ENCODE assay signal across 9 cellular contexts in the genomic region with DNA sequence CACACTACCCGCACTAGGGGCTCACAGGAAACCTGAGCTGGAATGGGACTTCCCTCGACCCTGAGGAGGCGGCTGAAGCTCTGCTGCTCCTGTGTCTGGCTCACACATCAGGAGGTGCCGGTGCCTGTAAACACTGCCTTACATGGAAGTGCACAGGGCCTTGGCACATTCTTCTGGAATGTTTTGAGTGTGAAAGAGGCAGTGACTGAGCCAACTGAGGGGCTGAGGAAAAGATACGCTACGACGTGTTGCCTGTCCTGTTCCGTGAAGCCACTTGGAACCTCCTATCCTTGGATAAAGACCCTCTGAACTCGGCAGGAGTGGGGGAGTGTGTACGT. TPM values are rescaled to one million over a fixed set of nuclear protein-coding genes. Genes with fewer than 3 reads are reported as not detected.
A peak's percentile ranks its signal among the peaks of the same experiment; 100 is the strongest.
DNase-seq lines count a peak whose midpoint lies in the region; ATAC-seq and TF ChIP-seq lines count a peak whose summit lies in the region.
"Had no signal": no experiment of that assay in that cellular context is flagged by ENCODE, and none has a peak within 500 bp of the region (broad histone marks: within the 10 kb centered on the region; RNA-seq: fewer than 3 reads in every experiment).

No MANE protein-coding gene starts in this region.

- CTCF ChIA-PET in RWPE1 (lab: Yijun Ruan, JAX): interaction anchor here (0.6 to 1.5 kb wide), 3 partner anchors 86 to 170 kb away, joined by 3 to 8 read pairs (median 7); no protein-coding TSS in a partner anchor

- POLR2A ChIA-PET in RWPE1 (lab: Yijun Ruan, JAX; ENCODE audit: low non-redundant PET): no interaction called here

- DNase-seq in RWPE1 (ENCODE audit: low spot score): no peak
- peak; percentile 75 for DNase-seq in choroid plexus epithelial cell (ENCODE audit: low read depth)
- DNase-seq in mucosa of descending colon: no peak
- DNase-seq in tibial artery: peak in 1 of 2 donors; percentile 79
- DNase-seq in NCI-H2081 (lab: John Stamatoyannopoulos, UW): no peak
- DNase-seq in COLO668 (lab: John Stamatoyannopoulos, UW; ENCODE audit: unreplicated experiment): no peak
- no peak for DNase-seq in stimulated activated CD4-positive, alpha-beta T cell treated with anti-CD3 and anti-CD28 coated beads, Interleukin-2, amount 100 ng/mL, for 24 hours
- DNase-seq in NCI-H128 (lab: John Stamatoyannopoulos, UW; ENCODE audit: unreplicated experiment): no peak

- H3K27ac ChIP-seq in RWPE1 (peak overlapping the region; percentile 96), tibial artery (peak overlapping the region; percentile 78 to 95)
- H3K27ac ChIP-seq: parathyroid adenoma had no signal

- TF ChIP-seq CTCF in RWPE1 (conservative IDR thresholded peaks at IDR 0.05; ENCODE audit: low read depth) (no peak), choroid plexus epithelial cell (conservative IDR thresholded peaks at IDR 0.05; ENCODE audit: low read depth, low read length) (no peak), mucosa of descending colon (IDR thresholded peaks at IDR 0.05) (no peak), tibial artery (IDR thresholded peaks at IDR 0.05) (no peak)

- H3K9me3 ChIP-seq in mucosa of descending colon: no peaks in the 10 kb centered on the region
- no peaks in the 10 kb centered on the region for H3K9me3 ChIP-seq in tibial artery

- H3K4me3 ChIP-seq in choroid plexus epithelial cell (ENCODE audit: low read depth, low read length): no peak overlapping the region
- H3K4me3 ChIP-seq in mucosa of descending colon: no peak overlapping the region
- H3K4me3 ChIP-seq in tibial artery: peak overlapping the region; percentile 42 to 44

- H3K27me3 ChIP-seq in tibial artery: no peaks in the 10 kb centered on the region

- intact Hi-C loops in mucosa of descending colon (cut with DNase I, micrococcal nuclease): loop anchor here (5.0 to 10.0 kb wide), 3 partner anchors 86 to 169 kb away; a partner anchor contains a TSS
- intact Hi-C loops in tibial artery (cut with DNase I; ENCODE audit: low total_unique reads): loop anchor here (5.0 kb wide), 1 partner anchor 169 kb away; no protein-coding TSS in a partner anchor

- H3K36me3 ChIP-seq in mucosa of descending colon (ENCODE audit: low read depth) (peaks cover 4% of the 10 kb centered on the region), tibial artery (peaks cover 13 to 51% (median 22%) of the 10 kb centered on the region in 3 donors)

- H3K4me1 ChIP-seq in mucosa of descending colon (ENCODE audit: low read depth) (peaks cover 11% of the 10 kb centered on the region), tibial artery (peaks cover 0 to 90% (median 54%) of the 10 kb centered on the region in 4 donors)

- peak; percentile 6 for ATAC-seq in mucosa of descending colon

RNA-seq across cellular contexts. Expression of a gene that starts 10.5 kb away (rescaled TPM):
- total RNA-seq in mucosa of descending colon: 100 to 1,000 TPM in 1 of 3 donors, 10 to 100 TPM in 2; 73.2 to 101 (median 95.8) TPM

RNA-seq across cellular contexts. Expression of a gene that starts 35.9 kb away (rescaled TPM):
- total RNA-seq in mucosa of descending colon: 1 to 10 TPM; 2.8 to 8.6 (median 6.4) TPM

RNA-seq across cellular contexts. Expression of a gene that starts 58.0 kb away (rescaled TPM):
- total RNA-seq in mucosa of descending colon: 100 to 1,000 TPM; 135 to 145 (median 142) TPM

Comparison
In these comparisons a context has a peak if more than half of its experiments do, and no peak if none do; other contexts are left out.
1. H3K4me3 ChIP-seq: peak in tibial artery (2 of 2); none in choroid plexus epithelial cell (single experiment) and mucosa of descending colon (single experiment).